In genomic region chr21:29581393-29581792, GRCh38 we compare ENCODE assay signal across 14 cellular contexts.
A peak's percentile ranks its signal among the peaks of the same experiment; 100 is the strongest.
DNase-seq lines count a peak whose midpoint lies in the region; ATAC-seq and TF ChIP-seq lines count a peak whose summit lies in the region.
"Had no signal": no experiment of that assay in that cellular context is flagged by ENCODE, and none has a peak within 500 bp of the region (broad histone marks: within the 10 kb centered on the region; RNA-seq: fewer than 3 reads in every experiment).

No MANE protein-coding gene starts in this region.

- intact Hi-C loops in ovary (cut with DNase I): no loop called here

- ATAC-seq in activated CD4-positive, CD25-positive, alpha-beta regulatory T cell treated with anti-CD3 and anti-CD28 coated beads, Interleukin-2, amount 50 U/mL, for 24 hours: peak; percentile 6 to 24
- ATAC-seq in GM18909 (IDR thresholded peaks at IDR 0.05; ENCODE audit: poor library complexity, unreplicated experiment) (no peak), HG03354 (IDR thresholded peaks at IDR 0.05; ENCODE audit: poor library complexity, severe bottlenecking, unreplicated experiment) (no peak)

- WGBS in ovary, 3 donors: 82 to 85% (median 83%) methylated on average over 5 of the region's 5 CpGs

- no peaks in the 10 kb centered on the region for H3K9me3 ChIP-seq in ovary

- no peak for DNase-seq in activated CD4-positive, CD25-positive, alpha-beta regulatory T cell treated with anti-CD3 and anti-CD28 coated beads, Interleukin-2, amount 50 U/mL, for 72 hours
- DNase-seq in HT-29 (ENCODE audit: low spot score) (peak; percentile 1), epithelial cell of proximal tubule (ENCODE audit: low read depth) (peak; percentile 12), renal cortical epithelial cell (ENCODE audit: low read depth) (peak; percentile 71), ovary (no peak)
- DNase-seq: CD8-positive, alpha-beta memory T cell; DMS53; GF-D8; GM23248; H7 had no signal

- TF ChIP-seq CTCF in epithelial cell of proximal tubule (conservative IDR thresholded peaks at IDR 0.05; ENCODE audit: low read depth, low read length): no peak
- TF ChIP-seq CTCF in ovary (IDR thresholded peaks at IDR 0.05): no peak

- H3K27me3 ChIP-seq in ovary: no peaks in the 10 kb centered on the region

- TF ChIP-seq EP300 in ovary (IDR thresholded peaks at IDR 0.05): no peak

- no peak overlapping the region for H3K4me3 ChIP-seq in epithelial cell of proximal tubule (ENCODE audit: low read depth, low read length)
- no peak overlapping the region for H3K4me3 ChIP-seq in ovary
- H3K4me3 ChIP-seq: GM23248 had no signal

- peaks cover 1% of the 10 kb centered on the region for H3K4me1 ChIP-seq in ovary (ENCODE audit: insufficient read depth)

- H3K36me3 ChIP-seq in ovary: no peaks in the 10 kb centered on the region

- TF ChIP-seq POLR2A in ovary (IDR thresholded peaks at IDR 0.05): no peak

- no peak overlapping the region for H3K27ac ChIP-seq in ovary
- H3K27ac ChIP-seq: 22Rv1, GM23248 had no signal

Comparison
In these comparisons a context has a peak if more than half of its experiments do, and no peak if none do; other contexts are left out.
1. ATAC-seq: peak in activated CD4-positive, CD25-positive, alpha-beta regulatory T cell treated with anti-CD3 and anti-CD28 coated beads, Interleukin-2, amount 50 U/mL, for 24 hours (2 of 2); none in GM18909 (single experiment) and HG03354 (single experiment).
2. DNase-seq: peak in HT-29 (single experiment), epithelial cell of proximal tubule (single experiment) and renal cortical epithelial cell (single experiment); none in activated CD4-positive, CD25-positive, alpha-beta regulatory T cell treated with anti-CD3 and anti-CD28 coated beads, Interleukin-2, amount 50 U/mL, for 72 hours (single experiment) and ovary (0 of 5).